Comparison of ENCODE assay signal across 22 cellular contexts in genomic region chr14:66378712-66379111, GRCh38.
"Had no signal": no experiment of that assay in that cellular context is flagged by ENCODE, and none has a peak within 500 bp of the region (broad histone marks: within the 10 kb centered on the region; RNA-seq: fewer than 3 reads in every experiment).

No MANE protein-coding gene starts in this region.

- H3K4me1 ChIP-seq: lower lobe of right lung, upper lobe of left lung, vagina had no signal

- H3K27ac ChIP-seq: coronary artery, esophagus squamous epithelium, left ventricle myocardium inferior, lower lobe of right lung, ovary, tibial artery, upper lobe of left lung, vagina had no signal

- H3K27ac Mint-ChIP-seq: immature natural killer cell, memory B cell, mesothelial cell of epicardium, natural killer cell, progenitor cell of endocrine pancreas had no signal

- H3K4me3 Mint-ChIP-seq: immature natural killer cell, memory B cell, mesothelial cell of epicardium, natural killer cell, neural crest cell had no signal

- FAIRE-seq: endometrium, kidney had no signal

- ATAC-seq: natural killer cell had no signal

- H3K4me1 Mint-ChIP-seq: immature natural killer cell, memory B cell, natural killer cell had no signal

- DNase-seq: effector CD8-positive, alpha-beta T cell; esophagus squamous epithelium; foreskin fibroblast; immature natural killer cell; kidney; lower lobe of right lung; natural killer cell; nucleus accumbens; stimulated activated CD4-positive, alpha-beta T cell treated with anti-CD3 and anti-CD28 coated beads, Interleukin-2, amount 100 ng/mL, for 48 hours; stimulated activated naive CD4-positive, alpha-beta T cell treated with Interleukin-2 at 50 U/mL for 16 hours; tibial artery had no signal

- H3K27me3 Mint-ChIP-seq: memory B cell had no signal

- H3K27me3 ChIP-seq: esophagus squamous epithelium, ovary, tibial artery, upper lobe of left lung, vagina had no signal

- H3K4me3 ChIP-seq: coronary artery, esophagus squamous epithelium, left ventricle myocardium inferior, lower lobe of right lung, ovary, smooth muscle cell, tibial artery, upper lobe of left lung, vagina had no signal

- H3K36me3 Mint-ChIP-seq: immature natural killer cell, memory B cell, mesothelial cell of epicardium, natural killer cell had no signal

- H3K4me2 ChIP-seq: smooth muscle cell had no signal

- H3K9me3 ChIP-seq: esophagus squamous epithelium, left ventricle myocardium inferior, lower lobe of right lung, ovary, tibial artery, upper lobe of left lung, vagina had no signal

- H3K36me3 ChIP-seq: esophagus squamous epithelium, left ventricle myocardium inferior, lower lobe of right lung, ovary, tibial artery, upper lobe of left lung, vagina had no signal

- H3K9me3 Mint-ChIP-seq: immature natural killer cell, memory B cell, mesothelial cell of epicardium, natural killer cell, neural crest cell had no signal
